Comparison of ENCODE assay signal across 30 cellular contexts in genomic region chr3:51156147-51156546, GRCh38.
"Had no signal": no experiment of that assay in that cellular context is flagged by ENCODE, and none has a peak within 500 bp of the region (broad histone marks: within the 10 kb centered on the region; RNA-seq: fewer than 3 reads in every experiment).

No MANE protein-coding gene starts in this region.

- H3K27ac ChIP-seq: adrenal gland, body of pancreas, esophagus muscularis mucosa, foreskin keratinocyte, gastrocnemius medialis had no signal

- DNase-seq: activated CD4-positive, alpha-beta memory T cell treated with anti-CD3 and anti-CD28 coated beads for 36 hours; activated CD4-positive, alpha-beta T cell treated with anti-CD3 and anti-CD28 coated beads for 36 hours; activated CD4-positive, alpha-beta T cell treated with anti-CD3 and anti-CD28 coated beads, Interleukin-2, amount 10 ng/mL, durations not matched to agents 24 days and 14 days; activated CD4-positive, CD25-positive, alpha-beta regulatory T cell; activated CD4-positive, CD25-positive, alpha-beta regulatory T cell treated with anti-CD3 and anti-CD28 coated beads, Interleukin-2, amount 50 U/mL, for 72 hours; activated CD8-positive, alpha-beta memory T cell treated with anti-CD3 and anti-CD28 coated beads, Interleukin-2, amount 10 ng/mL, durations not matched to agents 7 days and 5 days; activated CD8-positive, alpha-beta memory T cell treated with anti-CD3 and anti-CD28 coated beads, Interleukin-2, amount 50 U/mL, for 4 hours; activated CD8-positive, alpha-beta T cell treated with anti-CD3 and anti-CD28 coated beads, Interleukin-2, amount 10 ng/mL, durations not matched to agents 7 days and 5 days; activated effector memory CD4-positive, alpha-beta T cell treated with anti-CD3 and anti-CD28 coated beads, Interleukin-2, amount 50 U/mL, for 16 hours; activated naive CD4-positive, alpha-beta T cell treated with anti-CD3 and anti-CD28 coated beads for 36 hours; activated naive CD8-positive, alpha-beta T cell treated with anti-CD3 and anti-CD28 coated beads for 36 hours; activated naive CD8-positive, alpha-beta T cell treated with anti-CD3 and anti-CD28 coated beads, Interleukin-2, amount 50 U/mL, for 24 hours; activated T-cell treated with anti-CD3 and anti-CD28 coated beads, Interleukin-2, amount 50 U/mL, for 1 hour; activated T-cell treated with anti-CD3 and anti-CD28 coated beads, Interleukin-2, amount 50 U/mL, for 48 hours; adrenal gland; amygdala; aorta; body of pancreas; caudate nucleus; cortex of kidney; dermis blood vessel endothelial cell; effector CD4-positive, alpha-beta T cell; effector memory CD8-positive, alpha-beta T cell; erythroblast; foreskin keratinocyte; gastrocnemius medialis; glutamatergic neuron; T-helper 2 cell had no signal

- H3K27me3 ChIP-seq: adrenal gland, body of pancreas, esophagus muscularis mucosa, foreskin keratinocyte, gastrocnemius medialis had no signal

- H3K9me3 ChIP-seq: adrenal gland, body of pancreas, esophagus muscularis mucosa, gastrocnemius medialis had no signal

- ATAC-seq: activated CD4-positive, alpha-beta T cell treated with anti-CD3 and anti-CD28 coated beads for 36 hours; activated CD8-positive, alpha-beta memory T cell treated with anti-CD3 and anti-CD28 coated beads, Interleukin-2, amount 10 ng/mL, durations not matched to agents 7 days and 5 days; activated CD8-positive, alpha-beta T cell treated with anti-CD3 and anti-CD28 coated beads, Interleukin-2, amount 10 ng/mL, durations not matched to agents 7 days and 5 days; activated naive CD8-positive, alpha-beta T cell treated with anti-CD3 and anti-CD28 coated beads, Interleukin-2, amount 50 U/mL, for 24 hours; body of pancreas; effector memory CD8-positive, alpha-beta T cell; foreskin keratinocyte; gastrocnemius medialis had no signal

- H3K4me3 ChIP-seq: adrenal gland, body of pancreas, esophagus muscularis mucosa, gastrocnemius medialis had no signal

- H3K36me3 ChIP-seq: adrenal gland, gastrocnemius medialis had no signal

- H3K4me1 ChIP-seq: adrenal gland, body of pancreas, esophagus muscularis mucosa, foreskin keratinocyte, gastrocnemius medialis had no signal

- FAIRE-seq: colon had no signal
